Comparison of ENCODE assay signal across 1 cellular context in the genomic region with DNA sequence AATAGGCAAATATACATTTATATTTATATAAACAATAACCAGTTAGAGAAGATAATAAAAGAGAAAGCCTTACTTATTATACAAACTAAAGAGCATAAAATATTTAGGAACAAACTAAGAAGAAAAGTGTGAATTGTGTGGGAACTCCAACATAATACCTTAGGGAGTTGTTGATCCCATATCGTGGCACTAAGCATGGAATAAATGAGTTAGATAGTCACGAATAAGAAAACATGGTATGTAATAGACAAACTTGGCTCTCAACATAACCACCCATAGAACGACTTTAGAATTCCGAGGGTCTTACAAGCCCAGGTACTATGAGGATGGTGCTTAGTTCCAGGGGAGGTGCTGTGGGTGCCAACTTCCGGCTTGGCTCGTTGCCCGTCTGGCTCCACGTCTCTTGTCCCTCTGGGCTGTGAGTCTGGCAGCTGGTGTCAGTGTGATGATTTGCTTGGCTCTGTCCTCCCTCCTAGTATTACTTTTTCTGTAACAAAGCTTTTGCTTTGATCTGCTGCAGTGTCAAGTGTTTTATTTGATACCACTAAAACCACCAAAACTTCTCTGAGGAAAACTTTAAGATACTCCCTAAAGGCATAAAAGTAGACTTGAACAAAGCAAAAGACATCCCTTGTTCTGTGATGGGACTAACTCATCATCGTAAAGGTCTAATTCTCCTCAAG.
TF ChIP-seq lines count a peak whose summit lies in the region.

No MANE protein-coding gene starts in this region.

TF ChIP-seq in K562, 482 proteins besides CTCF, POLR2A, EP300 and RAD21 (continued from another document):
- TF ChIP-seq, protein P1, sequence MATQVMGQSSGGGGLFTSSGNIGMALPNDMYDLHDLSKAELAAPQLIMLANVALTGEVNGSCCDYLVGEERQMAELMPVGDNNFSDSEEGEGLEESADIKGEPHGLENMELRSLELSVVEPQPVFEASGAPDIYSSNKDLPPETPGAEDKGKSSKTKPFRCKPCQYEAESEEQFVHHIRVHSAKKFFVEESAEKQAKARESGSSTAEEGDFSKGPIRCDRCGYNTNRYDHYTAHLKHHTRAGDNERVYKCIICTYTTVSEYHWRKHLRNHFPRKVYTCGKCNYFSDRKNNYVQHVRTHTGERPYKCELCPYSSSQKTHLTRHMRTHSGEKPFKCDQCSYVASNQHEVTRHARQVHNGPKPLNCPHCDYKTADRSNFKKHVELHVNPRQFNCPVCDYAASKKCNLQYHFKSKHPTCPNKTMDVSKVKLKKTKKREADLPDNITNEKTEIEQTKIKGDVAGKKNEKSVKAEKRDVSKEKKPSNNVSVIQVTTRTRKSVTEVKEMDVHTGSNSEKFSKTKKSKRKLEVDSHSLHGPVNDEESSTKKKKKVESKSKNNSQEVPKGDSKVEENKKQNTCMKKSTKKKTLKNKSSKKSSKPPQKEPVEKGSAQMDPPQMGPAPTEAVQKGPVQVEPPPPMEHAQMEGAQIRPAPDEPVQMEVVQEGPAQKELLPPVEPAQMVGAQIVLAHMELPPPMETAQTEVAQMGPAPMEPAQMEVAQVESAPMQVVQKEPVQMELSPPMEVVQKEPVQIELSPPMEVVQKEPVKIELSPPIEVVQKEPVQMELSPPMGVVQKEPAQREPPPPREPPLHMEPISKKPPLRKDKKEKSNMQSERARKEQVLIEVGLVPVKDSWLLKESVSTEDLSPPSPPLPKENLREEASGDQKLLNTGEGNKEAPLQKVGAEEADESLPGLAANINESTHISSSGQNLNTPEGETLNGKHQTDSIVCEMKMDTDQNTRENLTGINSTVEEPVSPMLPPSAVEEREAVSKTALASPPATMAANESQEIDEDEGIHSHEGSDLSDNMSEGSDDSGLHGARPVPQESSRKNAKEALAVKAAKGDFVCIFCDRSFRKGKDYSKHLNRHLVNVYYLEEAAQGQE (CRISPR knock-in tag; IDR thresholded peaks at IDR 0.05; ENCODE audit: low read depth): no peak
